1 cellular context compared by ENCODE assay signal in the genomic region with DNA sequence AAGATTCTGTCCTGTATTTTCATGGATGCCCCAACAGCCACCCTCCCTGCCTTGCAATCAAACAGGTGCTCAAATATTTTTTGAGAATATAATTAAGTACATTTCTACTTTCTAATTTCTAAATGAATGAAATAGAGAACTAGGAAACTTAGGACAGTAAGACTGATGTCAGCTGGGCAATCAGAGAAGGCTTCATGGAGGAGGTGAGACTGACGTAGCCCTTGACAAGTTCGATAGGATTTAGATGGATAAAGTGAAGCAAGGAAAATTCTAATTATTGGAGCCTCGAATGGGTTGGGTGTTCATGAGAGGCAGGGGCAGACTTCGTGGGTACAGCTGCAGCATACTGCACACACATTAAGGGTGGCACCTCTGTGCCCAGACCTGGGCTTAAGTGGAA.
TF ChIP-seq lines count a peak whose summit lies in the region.

No MANE protein-coding gene starts in this region.

TF ChIP-seq in K562, 482 proteins besides CTCF, POLR2A, EP300 and RAD21:
- peak; percentile 95 for TF ChIP-seq ZFP36 (IDR thresholded peaks at IDR 0.05; ENCODE audit: low read depth, low read length, partially characterized antibody)
- TF ChIP-seq, protein P1, sequence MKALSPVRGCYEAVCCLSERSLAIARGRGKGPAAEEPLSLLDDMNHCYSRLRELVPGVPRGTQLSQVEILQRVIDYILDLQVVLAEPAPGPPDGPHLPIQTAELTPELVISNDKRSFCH (CRISPR knock-in tag; IDR thresholded peaks at IDR 0.05): no peak
- TF ChIP-seq, protein P1 (tag; IDR thresholded peaks at IDR 0.05): no peak
- TF ChIP-seq, protein P2, sequence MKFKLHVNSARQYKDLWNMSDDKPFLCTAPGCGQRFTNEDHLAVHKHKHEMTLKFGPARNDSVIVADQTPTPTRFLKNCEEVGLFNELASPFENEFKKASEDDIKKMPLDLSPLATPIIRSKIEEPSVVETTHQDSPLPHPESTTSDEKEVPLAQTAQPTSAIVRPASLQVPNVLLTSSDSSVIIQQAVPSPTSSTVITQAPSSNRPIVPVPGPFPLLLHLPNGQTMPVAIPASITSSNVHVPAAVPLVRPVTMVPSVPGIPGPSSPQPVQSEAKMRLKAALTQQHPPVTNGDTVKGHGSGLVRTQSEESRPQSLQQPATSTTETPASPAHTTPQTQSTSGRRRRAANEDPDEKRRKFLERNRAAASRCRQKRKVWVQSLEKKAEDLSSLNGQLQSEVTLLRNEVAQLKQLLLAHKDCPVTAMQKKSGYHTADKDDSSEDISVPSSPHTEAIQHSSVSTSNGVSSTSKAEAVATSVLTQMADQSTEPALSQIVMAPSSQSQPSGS (CRISPR knock-in tag; IDR thresholded peaks at IDR 0.05): no peak
- peak; percentile 65 for TF ChIP-seq RBM25 (IDR thresholded peaks at IDR 0.05; ENCODE audit: low read depth, low read length, severe bottlenecking)
- TF ChIP-seq, protein P3, sequence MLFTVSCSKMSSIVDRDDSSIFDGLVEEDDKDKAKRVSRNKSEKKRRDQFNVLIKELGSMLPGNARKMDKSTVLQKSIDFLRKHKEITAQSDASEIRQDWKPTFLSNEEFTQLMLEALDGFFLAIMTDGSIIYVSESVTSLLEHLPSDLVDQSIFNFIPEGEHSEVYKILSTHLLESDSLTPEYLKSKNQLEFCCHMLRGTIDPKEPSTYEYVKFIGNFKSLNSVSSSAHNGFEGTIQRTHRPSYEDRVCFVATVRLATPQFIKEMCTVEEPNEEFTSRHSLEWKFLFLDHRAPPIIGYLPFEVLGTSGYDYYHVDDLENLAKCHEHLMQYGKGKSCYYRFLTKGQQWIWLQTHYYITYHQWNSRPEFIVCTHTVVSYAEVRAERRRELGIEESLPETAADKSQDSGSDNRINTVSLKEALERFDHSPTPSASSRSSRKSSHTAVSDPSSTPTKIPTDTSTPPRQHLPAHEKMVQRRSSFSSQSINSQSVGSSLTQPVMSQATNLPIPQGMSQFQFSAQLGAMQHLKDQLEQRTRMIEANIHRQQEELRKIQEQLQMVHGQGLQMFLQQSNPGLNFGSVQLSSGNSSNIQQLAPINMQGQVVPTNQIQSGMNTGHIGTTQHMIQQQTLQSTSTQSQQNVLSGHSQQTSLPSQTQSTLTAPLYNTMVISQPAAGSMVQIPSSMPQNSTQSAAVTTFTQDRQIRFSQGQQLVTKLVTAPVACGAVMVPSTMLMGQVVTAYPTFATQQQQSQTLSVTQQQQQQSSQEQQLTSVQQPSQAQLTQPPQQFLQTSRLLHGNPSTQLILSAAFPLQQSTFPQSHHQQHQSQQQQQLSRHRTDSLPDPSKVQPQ (CRISPR knock-in tag; IDR thresholded peaks at IDR 0.05; ENCODE audit: borderline replicate concordance): no peak
- TF ChIP-seq SOX6 (IDR thresholded peaks at IDR 0.05): no peak
- TF ChIP-seq, protein P4, sequence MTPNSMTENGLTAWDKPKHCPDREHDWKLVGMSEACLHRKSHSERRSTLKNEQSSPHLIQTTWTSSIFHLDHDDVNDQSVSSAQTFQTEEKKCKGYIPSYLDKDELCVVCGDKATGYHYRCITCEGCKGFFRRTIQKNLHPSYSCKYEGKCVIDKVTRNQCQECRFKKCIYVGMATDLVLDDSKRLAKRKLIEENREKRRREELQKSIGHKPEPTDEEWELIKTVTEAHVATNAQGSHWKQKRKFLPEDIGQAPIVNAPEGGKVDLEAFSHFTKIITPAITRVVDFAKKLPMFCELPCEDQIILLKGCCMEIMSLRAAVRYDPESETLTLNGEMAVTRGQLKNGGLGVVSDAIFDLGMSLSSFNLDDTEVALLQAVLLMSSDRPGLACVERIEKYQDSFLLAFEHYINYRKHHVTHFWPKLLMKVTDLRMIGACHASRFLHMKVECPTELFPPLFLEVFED (CRISPR knock-in tag; conservative IDR thresholded peaks at IDR 0.05): no peak
- no peak for TF ChIP-seq SAFB (IDR thresholded peaks at IDR 0.05; ENCODE audit: borderline replicate concordance, low read depth, low read length)
- no peak for TF ChIP-seq ZNF217 (CRISPR knock-in tag; IDR thresholded peaks at IDR 0.05)
- TF ChIP-seq ZNF57 (CRISPR knock-in tag; IDR thresholded peaks at IDR 0.05): no peak
- no peak for TF ChIP-seq KDM2B (CRISPR knock-in tag; IDR thresholded peaks at IDR 0.05)
- TF ChIP-seq, protein P5, sequence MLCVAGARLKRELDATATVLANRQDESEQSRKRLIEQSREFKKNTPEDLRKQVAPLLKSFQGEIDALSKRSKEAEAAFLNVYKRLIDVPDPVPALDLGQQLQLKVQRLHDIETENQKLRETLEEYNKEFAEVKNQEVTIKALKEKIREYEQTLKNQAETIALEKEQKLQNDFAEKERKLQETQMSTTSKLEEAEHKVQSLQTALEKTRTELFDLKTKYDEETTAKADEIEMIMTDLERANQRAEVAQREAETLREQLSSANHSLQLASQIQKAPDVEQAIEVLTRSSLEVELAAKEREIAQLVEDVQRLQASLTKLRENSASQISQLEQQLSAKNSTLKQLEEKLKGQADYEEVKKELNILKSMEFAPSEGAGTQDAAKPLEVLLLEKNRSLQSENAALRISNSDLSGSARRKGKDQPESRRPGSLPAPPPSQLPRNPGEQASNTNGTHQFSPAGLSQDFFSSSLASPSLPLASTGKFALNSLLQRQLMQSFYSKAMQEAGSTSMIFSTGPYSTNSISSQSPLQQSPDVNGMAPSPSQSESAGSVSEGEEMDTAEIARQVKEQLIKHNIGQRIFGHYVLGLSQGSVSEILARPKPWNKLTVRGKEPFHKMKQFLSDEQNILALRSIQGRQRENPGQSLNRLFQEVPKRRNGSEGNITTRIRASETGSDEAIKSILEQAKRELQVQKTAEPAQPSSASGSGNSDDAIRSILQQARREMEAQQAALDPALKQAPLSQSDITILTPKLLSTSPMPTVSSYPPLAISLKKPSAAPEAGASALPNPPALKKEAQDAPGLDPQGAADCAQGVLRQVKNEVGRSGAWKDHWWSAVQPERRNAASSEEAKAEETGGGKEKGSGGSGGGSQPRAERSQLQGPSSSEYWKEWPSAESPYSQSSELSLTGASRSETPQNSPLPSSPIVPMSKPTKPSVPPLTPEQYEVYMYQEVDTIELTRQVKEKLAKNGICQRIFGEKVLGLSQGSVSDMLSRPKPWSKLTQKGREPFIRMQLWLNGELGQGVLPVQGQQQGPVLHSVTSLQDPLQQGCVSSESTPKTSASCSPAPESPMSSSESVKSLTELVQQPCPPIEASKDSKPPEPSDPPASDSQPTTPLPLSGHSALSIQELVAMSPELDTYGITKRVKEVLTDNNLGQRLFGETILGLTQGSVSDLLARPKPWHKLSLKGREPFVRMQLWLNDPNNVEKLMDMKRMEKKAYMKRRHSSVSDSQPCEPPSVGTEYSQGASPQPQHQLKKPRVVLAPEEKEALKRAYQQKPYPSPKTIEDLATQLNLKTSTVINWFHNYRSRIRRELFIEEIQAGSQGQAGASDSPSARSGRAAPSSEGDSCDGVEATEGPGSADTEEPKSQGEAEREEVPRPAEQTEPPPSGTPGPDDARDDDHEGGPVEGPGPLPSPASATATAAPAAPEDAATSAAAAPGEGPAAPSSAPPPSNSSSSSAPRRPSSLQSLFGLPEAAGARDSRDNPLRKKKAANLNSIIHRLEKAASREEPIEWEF (CRISPR knock-in tag; IDR thresholded peaks at IDR 0.05): no peak
- no peak for TF ChIP-seq CBX8 (IDR thresholded peaks at IDR 0.05; ENCODE audit: borderline replicate concordance, extremely low read depth, low read depth, low read length, poor library complexity, severe bottlenecking)
- no peak for TF ChIP-seq ZNF507 (tag; conservative IDR thresholded peaks at IDR 0.05)
- TF ChIP-seq ZNF41 (CRISPR knock-in tag; conservative IDR thresholded peaks at IDR 0.05): no peak
- no peak for TF ChIP-seq PYGO2 (tag; IDR thresholded peaks at IDR 0.05)
